ENCODE assay signal across 10 cellular contexts in genomic region chr16:67998779-67999688, GRCh38. TPM values are rescaled to one million over a fixed set of nuclear protein-coding genes. Genes with fewer than 3 reads are reported as not detected.
DNase-seq lines count a peak whose midpoint lies in the region; ATAC-seq and TF ChIP-seq lines count a peak whose summit lies in the region.
"Not testable (repeated sequence)": the region's sequence is repeated elsewhere in the genome, so short reads cannot be mapped to it uniquely, and the experiment has no call there.
"Had no signal": no experiment of that assay in that cellular context is flagged by ENCODE, and none has a peak within 500 bp of the region (broad histone marks: within the 10 kb centered on the region; RNA-seq: fewer than 3 reads in every experiment).

A gene with protein sequence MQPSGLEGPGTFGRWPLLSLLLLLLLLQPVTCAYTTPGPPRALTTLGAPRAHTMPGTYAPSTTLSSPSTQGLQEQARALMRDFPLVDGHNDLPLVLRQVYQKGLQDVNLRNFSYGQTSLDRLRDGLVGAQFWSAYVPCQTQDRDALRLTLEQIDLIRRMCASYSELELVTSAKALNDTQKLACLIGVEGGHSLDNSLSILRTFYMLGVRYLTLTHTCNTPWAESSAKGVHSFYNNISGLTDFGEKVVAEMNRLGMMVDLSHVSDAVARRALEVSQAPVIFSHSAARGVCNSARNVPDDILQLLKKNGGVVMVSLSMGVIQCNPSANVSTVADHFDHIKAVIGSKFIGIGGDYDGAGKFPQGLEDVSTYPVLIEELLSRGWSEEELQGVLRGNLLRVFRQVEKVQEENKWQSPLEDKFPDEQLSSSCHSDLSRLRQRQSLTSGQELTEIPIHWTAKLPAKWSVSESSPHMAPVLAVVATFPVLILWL (minus strand): TSS chr16:67999484. CDS start chr16:67993212, 6,272 bp downstream.

- H3K4me1 Mint-ChIP-seq in CD14-positive monocyte (peaks cover 59% of the 10 kb centered on the region), T-cell (peaks cover 42 to 71% (median 65%) of the 10 kb centered on the region in 3 donors)

- not testable (repeated sequence) for H3K36me3 ChIP-seq in KOPT-K1 (ENCODE audit: insufficient read depth, low read length); heart left ventricle; muscle layer of duodenum (ENCODE audit: control insufficient read depth in 1 of 2, insufficient read depth in 2 of 2, low read length in 2 of 2)

- 75 to 83% (median 76%) methylated on average over 18 of the region's 18 CpGs for WGBS in heart left ventricle, 4 donors

- intact Hi-C loops in CD14-positive monocyte (cut with micrococcal nuclease) = not testable (repeated sequence)
- intact Hi-C loops in heart left ventricle (cut with DNase I) = loop anchor here in 3 of 10 donors (10.0 kb wide), 2 partner anchors 46 to 226 kb away; no protein-coding TSS in a partner anchor

- peak; percentile 88 to 96 (median 96) for ATAC-seq in T-cell (replicated peaks in 1 of 4)
- ATAC-seq in heart left ventricle = peak; percentile 48 to 84 (median 71)

- POLR2A ChIA-PET in T-cell (lab: Charles Lee) = interaction anchor here (0.5 to 1.2 kb wide), 5 partner anchors 12 to 968 kb away, joined by 3 to 12 read pairs (median 3); no protein-coding TSS in a partner anchor

- H3K36me3 Mint-ChIP-seq in CD14-positive monocyte (peaks cover 8 to 30% of the 10 kb centered on the region in 2 donors), T-cell (peaks cover 11% of the 10 kb centered on the region)

- H3K27ac ChIP-seq in KOPT-K1 (ENCODE audit: low read depth, low read length, poor library complexity, severe bottlenecking) = peak within 1 kb of the TSS; percentile 53
- peak within 1 kb of the TSS; percentile 55 for H3K27ac ChIP-seq in caudate nucleus (ENCODE audit: low read depth, low read length)
- peak within 1 kb of the TSS in 10 of 12 donors; percentile 45 to 94 (median 65) for H3K27ac ChIP-seq in heart left ventricle
- peak within 1 kb of the TSS; percentile 19 for H3K27ac ChIP-seq in muscle layer of duodenum (ENCODE audit: low read length)

- not testable (repeated sequence) for TF ChIP-seq POLR2A in heart left ventricle (IDR thresholded peaks at IDR 0.05)

- peak within 1 kb of the TSS in 6 of 12 donors; percentile 12 to 56 (median 27) for H3K4me3 ChIP-seq in heart left ventricle
- peak within 1 kb of the TSS; percentile 11 to 40 for H3K4me3 ChIP-seq in muscle layer of duodenum (ENCODE audit: low read depth in 1 of 2, low read length in 2 of 2)

- peaks cover 0 to 55% (median 9%) of the 10 kb centered on the region in 12 donors for H3K4me1 ChIP-seq in heart left ventricle
- H3K4me1 ChIP-seq in muscle layer of duodenum (ENCODE audit: control insufficient read depth in 1 of 2, insufficient read depth in 2 of 2, low read length in 2 of 2) = not testable (repeated sequence)

- peak within 1 kb of the TSS; percentile 84 to 96 for H3K4me3 Mint-ChIP-seq in CD14-positive monocyte
- peak within 1 kb of the TSS; percentile 81 to 90 (median 88) for H3K4me3 Mint-ChIP-seq in T-cell

- CTCF ChIA-PET in T-cell (lab: Charles Lee) = interaction anchor here (0.6 to 1.3 kb wide), 9 partner anchors 16 to 114 kb away, joined by 3 to 7 read pairs (median 3); partner anchors contain the start of genes DDX28 (in 1 of the 2) and DUS2 (in 1 of the 2)

- H3K27me3 Mint-ChIP-seq in CD14-positive monocyte (ENCODE audit: low read depth in 3 of 3); T-cell: not testable (repeated sequence)

- H3K9me3 ChIP-seq in KOPT-K1 (ENCODE audit: insufficient read depth, low read length, poor library complexity, severe bottlenecking); heart left ventricle; muscle layer of duodenum (ENCODE audit: control insufficient read depth in 1 of 2, low read length in 2 of 2): not testable (repeated sequence)

- DNase-seq in CD14-positive monocyte (ENCODE audit: low spot score) (peak; percentile 87), T-cell (peak; percentile 31 to 77 (median 53)), activated T-cell treated with anti-CD3 and anti-CD28 coated beads for 1 hour (ENCODE audit: low read depth) (peak; percentile 32), caudate nucleus (lab: John Stamatoyannopoulos, UW) (peak in 5 of 61 donors; percentile 5 to 30 (median 9)), heart left ventricle (peak in 2 of 5 donors; percentile 38 to 47)
- DNase-seq in stimulated activated naive CD4-positive, alpha-beta T cell (lab: John Stamatoyannopoulos, UW) = peak; percentile 27 to 80 (median 56)

- H3K27me3 ChIP-seq in heart left ventricle; muscle layer of duodenum (ENCODE audit: low read depth, low read length): not testable (repeated sequence)

- TF ChIP-seq CTCF in CD14-positive monocyte (IDR thresholded peaks at IDR 0.05); heart left ventricle (IDR thresholded peaks at IDR 0.05): not testable (repeated sequence)

- H3K9me3 Mint-ChIP-seq in CD14-positive monocyte = peaks cover 0 to 10% (median 0%) of the 10 kb centered on the region in 7 donors
- not testable (repeated sequence) for H3K9me3 Mint-ChIP-seq in T-cell

- H3K27ac Mint-ChIP-seq in CD14-positive monocyte (peak within 1 kb of the TSS; percentile 91 to 98 (median 96)), T-cell (peak within 1 kb of the TSS; percentile 96)

RNA-seq across cellular contexts. Expression of the gene that starts here (rescaled TPM):
- polyA plus RNA-seq in CD14-positive monocyte (100 to 1,000 TPM; 117 to 124 TPM), heart left ventricle (1 to 10 TPM; 1.1 to 1.2 TPM)
- total RNA-seq in T-cell (100 to 1,000 TPM in 3 of 5 donors, 10 to 100 TPM in 2; 51.5 to 122 (median 100) TPM), heart left ventricle (1 to 10 TPM in 5 of 9 donors, under 1 TPM in 4; 0.42 to 9.8 (median 1.2) TPM)
- total RNA-seq: epithelial cell of proximal tubule, RPMI7951 had no signal

Comparison
In these comparisons a context has a peak if more than half of its experiments do, and no peak if none do; other contexts are left out.
1. RNA of the gene that starts here (total RNA-seq): 51.5 to 122 TPM in T-cell; 0.42 to 9.8 TPM in heart left ventricle; every median in the first group is over 4 times any median in the second.
2. RNA of the gene that starts here (polyA plus RNA-seq): 117 to 124 TPM in CD14-positive monocyte; 1.1 to 1.2 TPM in heart left ventricle; every median in the first group is over 10 times any median in the second.
3. Peak in every context shown above with its lines, with median percentiles within 50 percentile points of each other: H3K27ac ChIP-seq.